14 cellular contexts compared by ENCODE assay signal in genomic region chr6:15434823-15435380, GRCh38.
DNase-seq lines count a peak whose midpoint lies in the region; ATAC-seq lines count a peak whose summit lies in the region.
"Had no signal": no experiment of that assay in that cellular context is flagged by ENCODE, and none has a peak within 500 bp of the region (broad histone marks: within the 10 kb centered on the region; RNA-seq: fewer than 3 reads in every experiment).

No MANE protein-coding gene starts in this region.

- DNase-seq in activated T-cell treated with anti-CD3 and anti-CD28 coated beads, Interleukin-2, amount 50 U/mL, for 72 hours = no peak
- DNase-seq in activated T-cell treated with anti-CD3 and anti-CD28 coated beads for 4 hours = no peak
- DNase-seq in T-cell = no peak
- no peak for DNase-seq in central memory CD8-positive, alpha-beta T cell (ENCODE audit: low spot score in 2 of 2)
- DNase-seq in stimulated activated naive CD8-positive, alpha-beta T cell treated with anti-CD3 and anti-CD28 coated beads, Interleukin-15, Interleukin-2, amounts not matched to agents 100 U/mL and 50 U/mL, for 24 hours = no peak
- no peak for DNase-seq in cerebellar nuclear complex (lab: John Stamatoyannopoulos, UW)
- DNase-seq in left colon = no peak
- no peak for DNase-seq in NCI-H524 treated with DMSO at 0.1 percent for 48 hours (lab: John Stamatoyannopoulos, UW)
- DNase-seq: Calu3; effector CD8-positive, alpha-beta T cell; GF-D8; HFFc6; NCI-H1105 had no signal

- H3K4me1 Mint-ChIP-seq in activated T-cell treated with anti-CD3 and anti-CD28 coated beads, Interleukin-2, amount 50 U/mL, for 72 hours (ENCODE audit: low read depth) = peaks cover 96% of the 10 kb centered on the region
- peaks cover 88 to 96% (median 94%) of the 10 kb centered on the region in 3 donors for H3K4me1 Mint-ChIP-seq in T-cell
- H3K4me1 Mint-ChIP-seq in central memory CD8-positive, alpha-beta T cell = peaks cover 88% of the 10 kb centered on the region

- intact Hi-C loops in left colon (cut with DNase I, micrococcal nuclease) = no loop called here

- no peaks in the 10 kb centered on the region for H3K9me3 Mint-ChIP-seq in activated T-cell treated with anti-CD3 and anti-CD28 coated beads, Interleukin-2, amount 50 U/mL, for 72 hours
- no peaks in the 10 kb centered on the region for H3K9me3 Mint-ChIP-seq in T-cell
- no peaks in the 10 kb centered on the region for H3K9me3 Mint-ChIP-seq in central memory CD8-positive, alpha-beta T cell
- H3K9me3 Mint-ChIP-seq: HFFc6 had no signal

- POLR2A ChIA-PET in T-cell (lab: Charles Lee) = interaction anchor here in 1 of 2 donors (0.5 kb wide), 1 partner anchor 55 kb away, joined by 10 read pairs; no protein-coding TSS in a partner anchor

- peak; percentile 35 to 47 for ATAC-seq in activated T-cell treated with anti-CD3 and anti-CD28 coated beads, Interleukin-2, amount 50 U/mL, for 72 hours (replicated peaks in 1 of 2)
- ATAC-seq in T-cell (replicated peaks in 1 of 4) (no peak), left colon (no peak)
- no peak for ATAC-seq in central memory CD8-positive, alpha-beta T cell (replicated peaks; ENCODE audit: extremely low read depth, poor library complexity, severe bottlenecking)
- ATAC-seq in stimulated activated naive CD8-positive, alpha-beta T cell treated with anti-CD3 and anti-CD28 coated beads, Interleukin-15, Interleukin-2, amounts not matched to agents 100 U/mL and 50 U/mL, for 24 hours = peak; percentile 17
- ATAC-seq: left lobe of liver had no signal

- peaks cover 1 to 11% of the 10 kb centered on the region in 2 donors for H3K36me3 Mint-ChIP-seq in activated T-cell treated with anti-CD3 and anti-CD28 coated beads, Interleukin-2, amount 50 U/mL, for 72 hours (ENCODE audit: insufficient read depth in 2 of 2)
- H3K36me3 Mint-ChIP-seq in T-cell = peaks cover 6% of the 10 kb centered on the region
- peaks cover 5% of the 10 kb centered on the region for H3K36me3 Mint-ChIP-seq in central memory CD8-positive, alpha-beta T cell (ENCODE audit: insufficient read depth)

- H3K27ac Mint-ChIP-seq in activated T-cell treated with anti-CD3 and anti-CD28 coated beads, Interleukin-2, amount 50 U/mL, for 72 hours = peak overlapping the region; percentile 92
- H3K27ac Mint-ChIP-seq in T-cell = peak overlapping the region; percentile 62 to 72
- H3K27ac Mint-ChIP-seq in central memory CD8-positive, alpha-beta T cell (ENCODE audit: low read depth) = peak overlapping the region; percentile 56
- H3K27ac Mint-ChIP-seq: HFFc6 had no signal

- no peaks in the 10 kb centered on the region for H3K27me3 Mint-ChIP-seq in activated T-cell treated with anti-CD3 and anti-CD28 coated beads, Interleukin-2, amount 50 U/mL, for 72 hours (ENCODE audit: low read depth)
- H3K27me3 Mint-ChIP-seq in T-cell = no peaks in the 10 kb centered on the region
- H3K27me3 Mint-ChIP-seq in central memory CD8-positive, alpha-beta T cell = no peaks in the 10 kb centered on the region

- H3K4me3 Mint-ChIP-seq in activated T-cell treated with anti-CD3 and anti-CD28 coated beads, Interleukin-2, amount 50 U/mL, for 72 hours = peak overlapping the region; percentile 75 to 85
- H3K4me3 Mint-ChIP-seq in T-cell = peak overlapping the region in 1 of 3 donors; percentile 50
- peak overlapping the region; percentile 19 for H3K4me3 Mint-ChIP-seq in central memory CD8-positive, alpha-beta T cell
- H3K4me3 Mint-ChIP-seq: HFFc6 had no signal

- CTCF ChIA-PET in T-cell (lab: Charles Lee) = interaction anchor here in 1 of 2 donors (0.7 to 1.1 kb wide), 3 partner anchors 7 to 1223 kb away, joined by 3 read pairs; no protein-coding TSS in a partner anchor

Comparison
In these comparisons a context has a peak if more than half of its experiments do, and no peak if none do; other contexts are left out.
1. ATAC-seq: peak in activated T-cell treated with anti-CD3 and anti-CD28 coated beads, Interleukin-2, amount 50 U/mL, for 72 hours (2 of 2) and stimulated activated naive CD8-positive, alpha-beta T cell treated with anti-CD3 and anti-CD28 coated beads, Interleukin-15, Interleukin-2, amounts not matched to agents 100 U/mL and 50 U/mL, for 24 hours (single experiment); none in T-cell (0 of 4), central memory CD8-positive, alpha-beta T cell (single experiment) and left colon (single experiment).
2. Peak in every context shown above with its lines, with median percentiles within 50 percentile points of each other: H3K27ac Mint-ChIP-seq.